In the genomic region with DNA sequence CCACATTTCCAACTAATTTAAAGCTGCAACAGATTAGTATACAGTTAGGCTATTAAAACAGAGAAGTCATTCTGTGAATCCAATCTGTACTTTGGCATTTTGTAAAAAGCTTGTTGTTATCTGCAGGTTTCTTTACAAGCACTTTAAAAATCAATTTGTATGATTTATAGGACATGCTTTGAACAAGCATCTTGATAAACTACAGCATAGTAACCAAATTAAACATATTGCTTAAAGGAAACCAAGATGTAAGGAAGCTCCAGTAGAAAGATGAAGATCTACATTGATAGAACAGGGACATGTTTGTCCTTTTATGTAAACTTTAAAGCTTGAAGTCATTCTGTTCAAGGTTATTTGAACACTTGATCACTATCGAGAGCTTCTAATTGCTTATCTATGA, we compare ENCODE assay signal across 27 cellular contexts.
"Had no signal": no experiment of that assay in that cellular context is flagged by ENCODE, and none has a peak within 500 bp of the region (broad histone marks: within the 10 kb centered on the region; RNA-seq: fewer than 3 reads in every experiment).

No MANE protein-coding gene starts in this region.

- H3K9me3 ChIP-seq: neutrophil, pancreas, prostate gland, right lobe of liver, sigmoid colon, stomach, thoracic aorta, thyroid gland, tibial nerve, upper lobe of left lung, vagina had no signal

- DNase-seq: nephron progenitor cell; nucleus accumbens; pancreas; right cardiac atrium; right lobe of liver; sigmoid colon; small intestine; stimulated activated CD4-positive, alpha-beta T cell treated with anti-CD3 and anti-CD28 coated beads, Interleukin-15, amount 100 ng/mL, for 24 hours; stimulated activated CD4-positive, alpha-beta T cell treated with anti-CD3 and anti-CD28 coated beads, Interleukin-2, amount 100 ng/mL, for 24 hours; stimulated activated CD4-positive, alpha-beta T cell treated with anti-CD3 and anti-CD28 coated beads, Interleukin-2, amount 100 ng/mL, for 48 hours; stimulated activated CD4-positive, alpha-beta T cell treated with anti-CD3 and anti-CD28 coated beads, Interleukin-4, amount 100 ng/mL, for 24 hours; stimulated activated naive B cell treated with anti-CD40 and anti-IgM and Interleukin-4, amounts not matched to agents 10 μg/mL and 1 μg/mL and 100 μg/mL, for 72 hours; stimulated activated naive CD4-positive, alpha-beta T cell treated with Interleukin-2 at 50 U/mL for 16 hours; stomach; thyroid gland; trophoblast cell; upper lobe of left lung had no signal

- H3K4me1 Mint-ChIP-seq: nephron progenitor cell; neural crest cell; stimulated activated effector memory CD8-positive, alpha-beta T cell treated with anti-CD3 and anti-CD28 coated beads, Interleukin-12 subunit alpha, Interleukin-12 subunit beta, amount 100 ng/mL, for 72 hours; stimulated activated naive B cell treated with anti-CD40 and anti-IgM and Interleukin-4, amounts not matched to agents 10 μg/mL and 1 μg/mL and 100 μg/mL, for 72 hours had no signal

- H3K36me3 ChIP-seq: neutrophil, pancreas, prostate gland, right lobe of liver, sigmoid colon, stomach, thoracic aorta, thyroid gland, tibial nerve, upper lobe of left lung, vagina had no signal

- ATAC-seq: natural killer cell treated with Interleukin-12 subunit alpha and Interleukin-12 subunit beta and Interleukin-15 and Interleukin-18, amount 100 ng/mL, for 72 hours; pancreas; right cardiac atrium; right lobe of liver; stimulated activated effector memory CD8-positive, alpha-beta T cell treated with anti-CD3 and anti-CD28 coated beads, Interleukin-12 subunit alpha, Interleukin-12 subunit beta, amount 100 ng/mL, for 72 hours; stimulated activated naive B cell treated with anti-CD40 and anti-IgM and Interleukin-4, amounts not matched to agents 10 μg/mL and 1 μg/mL and 100 μg/mL, for 72 hours had no signal

- H3K4me3 Mint-ChIP-seq: natural killer cell treated with Interleukin-12 subunit alpha and Interleukin-12 subunit beta and Interleukin-15 and Interleukin-18, amount 100 ng/mL, for 72 hours; nephron progenitor cell; neural crest cell; stimulated activated effector memory CD8-positive, alpha-beta T cell treated with anti-CD3 and anti-CD28 coated beads, Interleukin-12 subunit alpha, Interleukin-12 subunit beta, amount 100 ng/mL, for 72 hours; stimulated activated naive B cell treated with anti-CD40 and anti-IgM and Interleukin-4, amounts not matched to agents 10 μg/mL and 1 μg/mL and 100 μg/mL, for 72 hours; stimulated activated naive CD8-positive, alpha-beta T cell treated with anti-CD3 and anti-CD28 coated beads, Interleukin-15, Interleukin-2, amounts not matched to agents 100 ng/mL and 50 ng/mL, for 24 hours had no signal

- H3K36me3 Mint-ChIP-seq: natural killer cell treated with Interleukin-12 subunit alpha and Interleukin-12 subunit beta and Interleukin-15 and Interleukin-18, amount 100 ng/mL, for 72 hours; stimulated activated effector memory CD8-positive, alpha-beta T cell treated with anti-CD3 and anti-CD28 coated beads, Interleukin-12 subunit alpha, Interleukin-12 subunit beta, amount 100 ng/mL, for 72 hours; stimulated activated naive B cell treated with anti-CD40 and anti-IgM and Interleukin-4, amounts not matched to agents 10 μg/mL and 1 μg/mL and 100 μg/mL, for 72 hours had no signal

- H3K27ac ChIP-seq: neutrophil, pancreas, prostate gland, right lobe of liver, sigmoid colon, stomach, thoracic aorta, thyroid gland, tibial nerve, upper lobe of left lung, vagina had no signal

- H3K9me3 Mint-ChIP-seq: nephron progenitor cell; stimulated activated effector memory CD8-positive, alpha-beta T cell treated with anti-CD3 and anti-CD28 coated beads, Interleukin-12 subunit alpha, Interleukin-12 subunit beta, amount 100 ng/mL, for 72 hours; stimulated activated naive B cell treated with anti-CD40 and anti-IgM and Interleukin-4, amounts not matched to agents 10 μg/mL and 1 μg/mL and 100 μg/mL, for 72 hours; stimulated activated naive CD8-positive, alpha-beta T cell treated with anti-CD3 and anti-CD28 coated beads, Interleukin-15, Interleukin-2, amounts not matched to agents 100 ng/mL and 50 ng/mL, for 24 hours had no signal

- H3K27me3 ChIP-seq: neutrophil, pancreas, right lobe of liver, sigmoid colon, stomach, thyroid gland, tibial nerve, upper lobe of left lung, vagina had no signal

- FAIRE-seq: pancreas, small intestine, urothelium cell line had no signal

- H3K4me1 ChIP-seq: pancreas, prostate gland, right lobe of liver, sigmoid colon, stomach, thyroid gland, tibial nerve, upper lobe of left lung, vagina had no signal

- H3K27me3 Mint-ChIP-seq: natural killer cell treated with Interleukin-12 subunit alpha and Interleukin-12 subunit beta and Interleukin-15 and Interleukin-18, amount 100 ng/mL, for 72 hours had no signal

- H3K27ac Mint-ChIP-seq: natural killer cell treated with Interleukin-12 subunit alpha and Interleukin-12 subunit beta and Interleukin-15 and Interleukin-18, amount 100 ng/mL, for 72 hours; nephron progenitor cell; stimulated activated effector memory CD8-positive, alpha-beta T cell treated with anti-CD3 and anti-CD28 coated beads, Interleukin-12 subunit alpha, Interleukin-12 subunit beta, amount 100 ng/mL, for 72 hours; stimulated activated naive B cell treated with anti-CD40 and anti-IgM and Interleukin-4, amounts not matched to agents 10 μg/mL and 1 μg/mL and 100 μg/mL, for 72 hours; stimulated activated naive CD8-positive, alpha-beta T cell treated with anti-CD3 and anti-CD28 coated beads, Interleukin-15, Interleukin-2, amounts not matched to agents 100 ng/mL and 50 ng/mL, for 24 hours had no signal

- H3K4me3 ChIP-seq: pancreas, prostate gland, right lobe of liver, sigmoid colon, stomach, thoracic aorta, thyroid gland, tibial nerve, upper lobe of left lung, vagina had no signal
